Comparison of ENCODE assay signal across 8 cellular contexts in genomic region chr12:49121047-49121696, GRCh38. TPM values are rescaled to one million over a fixed set of nuclear protein-coding genes. Genes with fewer than 3 reads are reported as not detected.
DNase-seq lines count a peak whose midpoint lies in the region; ATAC-seq, FAIRE-seq and TF ChIP-seq lines count a peak whose summit lies in the region.

No MANE protein-coding gene starts in this region.

- no peaks in the 10 kb centered on the region for H3K36me3 Mint-ChIP-seq in activated CD4-positive, alpha-beta memory T cell treated with anti-CD3 and anti-CD28 coated beads for 36 hours

- no peaks in the 10 kb centered on the region for H4K20me1 ChIP-seq in OCI-LY7 (ENCODE audit: insufficient read depth, low read length)
- H4K20me1 ChIP-seq in endothelial cell of umbilical vein (replicated peaks; ENCODE audit: control insufficient read depth, extremely low read depth, insufficient read depth, low read length): no peaks in the 10 kb centered on the region

- no TSS peak for BruUV-seq in OCI-LY7 (replicated peaks; lab: Mats Ljungman, UMichigan)
- BruUV-seq in endothelial cell of umbilical vein (replicated peaks; lab: Mats Ljungman, UMichigan): no TSS peak

- H3K9ac ChIP-seq in endothelial cell of umbilical vein (replicated peaks; ENCODE audit: extremely low read depth, insufficient read depth, low read length): no peak overlapping the region

- H3K4me3 ChIP-seq in OCI-LY7 (ENCODE audit: low read depth, low read length, poor library complexity, severe bottlenecking): no peak overlapping the region
- H3K4me3 ChIP-seq in endothelial cell of umbilical vein (replicated peaks in 1 of 3; ENCODE audit: insufficient read depth in 1 of 3, low read depth in 1 of 3, low read length in 3 of 3): no peak overlapping the region

- H3K4me1 Mint-ChIP-seq in activated CD4-positive, alpha-beta memory T cell treated with anti-CD3 and anti-CD28 coated beads for 36 hours (ENCODE audit: low read depth): no peaks in the 10 kb centered on the region

- no peaks in the 10 kb centered on the region for H3K9me3 ChIP-seq in OCI-LY7 (ENCODE audit: low read length)
- H3K9me3 ChIP-seq in endothelial cell of umbilical vein (replicated peaks; ENCODE audit: control insufficient read depth, insufficient read depth, low read length): no peaks in the 10 kb centered on the region

- H3K27me3 Mint-ChIP-seq in activated CD4-positive, alpha-beta memory T cell treated with anti-CD3 and anti-CD28 coated beads for 36 hours: no peaks in the 10 kb centered on the region

- DNase-seq in NCI-H2029 (lab: John Stamatoyannopoulos, UW): peak; percentile 30
- no peak for DNase-seq in NCI-H2029 treated with DMSO at 0.1 percent for 48 hours (lab: John Stamatoyannopoulos, UW)
- DNase-seq in OCI-LY7 (ENCODE audit: low spot score): peak; percentile 26
- DNase-seq in endothelial cell of umbilical vein (ENCODE audit: low read depth, low spot score): peak; percentile 65
- peak; percentile 78 for DNase-seq in myocyte (ENCODE audit: low read depth)
- DNase-seq in activated CD4-positive, alpha-beta memory T cell treated with anti-CD3 and anti-CD28 coated beads for 36 hours: no peak
- DNase-seq in activated T-cell treated with anti-CD3 and anti-CD28 coated beads for 4 hours: no peak

- TF ChIP-seq CTCF in OCI-LY7 (conservative IDR thresholded peaks at IDR 0.05; ENCODE audit: low read length) (peak; percentile 62), endothelial cell of umbilical vein (IDR thresholded peaks at IDR 0.05; ENCODE audit: extremely low read depth in 1 of 2, insufficient read depth in 1 of 2, low read depth in 1 of 2, low read length in 2 of 2) (peak; percentile 64 to 67)

- FAIRE-seq in endothelial cell of umbilical vein (lab: Jason Lieb, UNC): peak; percentile 95

- H3K9me1 ChIP-seq in endothelial cell of umbilical vein (replicated peaks; ENCODE audit: control insufficient read depth, extremely low read depth, insufficient read depth, low read length): no peaks in the 10 kb centered on the region

- dilution Hi-C loops in endothelial cell of umbilical vein (cut with MboI; ENCODE audit: extremely low pct_ligation_motif_present, low sequenced_read_pairs): no loop called here

- CTCF ChIA-PET in OCI-LY7 (lab: Charles Lee; ENCODE audit: unreplicated experiment): no interaction called here
- CTCF ChIA-PET in endothelial cell of umbilical vein (lab: Charles Lee): interaction anchor here (0.6 to 9.1 kb wide), 28 partner anchors 9 to 133 kb away, joined by 3 to 248 read pairs (median 6); partner anchors contain the start of genes DHH, LMBR1L, PRKAG1 and RHEBL1
- CTCF ChIA-PET in activated CD4-positive, alpha-beta memory T cell treated with anti-CD3 and anti-CD28 coated beads for 36 hours (lab: Charles Lee): interaction anchor here (0.7 to 3.5 kb wide), 8 partner anchors 23 to 144 kb away, joined by 3 to 11 read pairs (median 4); no protein-coding TSS in a partner anchor

- H2AFZ ChIP-seq in OCI-LY7 (ENCODE audit: low read length) (no peak overlapping the region), endothelial cell of umbilical vein (ENCODE audit: low read depth, low read length) (no peak overlapping the region)

- no peaks in the 10 kb centered on the region for H3K9me3 Mint-ChIP-seq in activated CD4-positive, alpha-beta memory T cell treated with anti-CD3 and anti-CD28 coated beads for 36 hours

- H3K4me2 ChIP-seq in OCI-LY7 (ENCODE audit: low read length): no peak overlapping the region
- no peak overlapping the region for H3K4me2 ChIP-seq in endothelial cell of umbilical vein (ENCODE audit: insufficient read depth, low read length)

- H3K27ac ChIP-seq in OCI-LY7 (ENCODE audit: low read depth, low read length, poor library complexity, severe bottlenecking) (no peak overlapping the region), endothelial cell of umbilical vein (ENCODE audit: insufficient read depth, low read depth, low read length) (no peak overlapping the region)

- intact Hi-C loops in OCI-LY7 (cut with micrococcal nuclease; ENCODE audit: unreplicated experiment) (loop anchor here (1.0 kb wide), 1 partner anchor 33 kb away; no protein-coding TSS in a partner anchor), endothelial cell of umbilical vein (cut with micrococcal nuclease) (loop anchor here (1.0 kb wide), 3 partner anchors 33 to 125 kb away; no protein-coding TSS in a partner anchor)
- intact Hi-C loops in activated CD4-positive, alpha-beta memory T cell treated with anti-CD3 and anti-CD28 coated beads for 36 hours (cut with micrococcal nuclease): loop anchor here (5.0 kb wide), 1 partner anchor 34 kb away; no protein-coding TSS in a partner anchor

- H3K9me2 ChIP-seq in OCI-LY7 (ENCODE audit: insufficient read depth, low read length): no peaks in the 10 kb centered on the region

- 0 out of 2 replicates have a peak, but pooled peaks cover 7% of the 10 kb centered on the region for H3K36me3 ChIP-seq in OCI-LY7 (ENCODE audit: insufficient read depth, low read length)
- no peaks in the 10 kb centered on the region for H3K36me3 ChIP-seq in endothelial cell of umbilical vein (ENCODE audit: control insufficient read depth in 2 of 2, extremely low read depth in 1 of 2, insufficient read depth in 2 of 2, low read length in 2 of 2)

- no peak overlapping the region for H3K27ac Mint-ChIP-seq in activated CD4-positive, alpha-beta memory T cell treated with anti-CD3 and anti-CD28 coated beads for 36 hours

- ATAC-seq in HG03520 (IDR thresholded peaks at IDR 0.05; ENCODE audit: unreplicated experiment): no peak

- H3K4me1 ChIP-seq in OCI-LY7 (ENCODE audit: insufficient read depth, low read length, poor library complexity, severe bottlenecking): no peaks in the 10 kb centered on the region
- H3K4me1 ChIP-seq in endothelial cell of umbilical vein (ENCODE audit: control insufficient read depth, extremely low read depth, insufficient read depth, low read length): no peaks in the 10 kb centered on the region

- H3K27me3 ChIP-seq in endothelial cell of umbilical vein (ENCODE audit: control insufficient read depth in 2 of 2, insufficient read depth in 2 of 2, low read length in 2 of 2): no peaks in the 10 kb centered on the region

- TF ChIP-seq POLR2A in endothelial cell of umbilical vein (IDR thresholded peaks at IDR 0.05; ENCODE audit: low read depth, low read length): no peak

- no peak overlapping the region for H3K4me3 Mint-ChIP-seq in activated CD4-positive, alpha-beta memory T cell treated with anti-CD3 and anti-CD28 coated beads for 36 hours

- POLR2A ChIA-PET in OCI-LY7 (lab: Charles Lee) (interaction anchor here (0.7 to 1.2 kb wide), 2 partner anchors 9 to 69 kb away, joined by 3 to 4 read pairs; no protein-coding TSS in a partner anchor), endothelial cell of umbilical vein (lab: Charles Lee) (interaction anchor here (0.7 to 1.1 kb wide), 4 partner anchors 10 to 58 kb away, joined by 3 to 8 read pairs (median 3); partner anchors contain the start of gene TUBA1B)
- POLR2A ChIA-PET in activated CD4-positive, alpha-beta memory T cell treated with anti-CD3 and anti-CD28 coated beads for 36 hours (lab: Charles Lee): interaction anchor here (1.0 kb wide), 1 partner anchor 9 kb away, joined by 4 read pairs; no protein-coding TSS in a partner anchor

- H3K79me2 ChIP-seq in OCI-LY7 (ENCODE audit: insufficient read depth, low read depth, low read length) (no peaks in the 10 kb centered on the region), endothelial cell of umbilical vein (ENCODE audit: control insufficient read depth, insufficient read depth, low read length) (no peaks in the 10 kb centered on the region)

RNA-seq across cellular contexts. Expression of gene TUBA1B, which starts 10.0 kb away (rescaled TPM):
- 3,393 and 3,539 TPM in 2 replicates for total RNA-seq in OCI-LY7 (2014; rRNA removed; shearing (Covaris generic))
- total RNA-seq in OCI-LY7 (2022): 2,079 and 2,137 TPM in 2 replicates
- 2,228 and 2,245 TPM in 2 replicates for total RNA-seq in endothelial cell of umbilical vein
- polyA plus RNA-seq in endothelial cell of umbilical vein: 5,362 and 5,535 TPM in 2 replicates
- 3,501 and 4,863 TPM in 2 replicates for polyA plus RNA-seq in endothelial cell of umbilical vein (2011; cell fraction: cytosol; rRNA removed)
- 1,748 and 1,873 TPM in 2 replicates for polyA plus RNA-seq in endothelial cell of umbilical vein (2011; cell fraction: nucleus; rRNA removed)
- 1,739 and 2,630 TPM in 2 replicates for polyA plus RNA-seq in endothelial cell of umbilical vein (2012)
- 3,873 and 4,381 TPM in 2 replicates for polyA minus RNA-seq in endothelial cell of umbilical vein
- polyA minus RNA-seq in endothelial cell of umbilical vein (2011; cell fraction: cytosol; rRNA and poly(A)+ RNA removed): 1,513 TPM
- polyA minus RNA-seq in endothelial cell of umbilical vein (2011; cell fraction: nucleus; rRNA and poly(A)+ RNA removed): 672 and 794 TPM in 2 replicates
- total RNA-seq in myocyte: 1,860 and 2,094 TPM in 2 replicates
- polyA plus RNA-seq in myocyte (2012): 1,240 TPM
- total RNA-seq in activated CD4-positive, alpha-beta memory T cell treated with anti-CD3 and anti-CD28 coated beads for 36 hours: 1,000 to 10,000 TPM; 2,573 to 2,575 TPM

RNA-seq across cellular contexts. Expression of gene LMBR1L, which starts 10.5 kb away (rescaled TPM):
- total RNA-seq in OCI-LY7 (2014; rRNA removed; shearing (Covaris generic)): 26.8 and 37.2 TPM in 2 replicates
- 43.6 and 48.1 TPM in 2 replicates for total RNA-seq in OCI-LY7 (2022)
- 92.8 and 106 TPM in 2 replicates for total RNA-seq in endothelial cell of umbilical vein
- polyA plus RNA-seq in endothelial cell of umbilical vein: 78.3 and 99.1 TPM in 2 replicates
- 41.6 and 57.0 TPM in 2 replicates for polyA plus RNA-seq in endothelial cell of umbilical vein (2011; cell fraction: cytosol; rRNA removed)
- 340 and 481 TPM in 2 replicates for polyA plus RNA-seq in endothelial cell of umbilical vein (2011; cell fraction: nucleus; rRNA removed)
- polyA plus RNA-seq in endothelial cell of umbilical vein (2012): 78.3 and 84.6 TPM in 2 replicates
- 172 and 185 TPM in 2 replicates for polyA minus RNA-seq in endothelial cell of umbilical vein
- 5.4 TPM for polyA minus RNA-seq in endothelial cell of umbilical vein (2011; cell fraction: cytosol; rRNA and poly(A)+ RNA removed)
- polyA minus RNA-seq in endothelial cell of umbilical vein (2011; cell fraction: nucleus; rRNA and poly(A)+ RNA removed): 110 and 154 TPM in 2 replicates
- 27.0 and 27.5 TPM in 2 replicates for total RNA-seq in myocyte
- polyA plus RNA-seq in myocyte (2012): 33.6 TPM
- 10 to 100 TPM; 55.0 to 59.1 TPM for total RNA-seq in activated CD4-positive, alpha-beta memory T cell treated with anti-CD3 and anti-CD28 coated beads for 36 hours

RNA-seq across cellular contexts. Expression of gene DHH, which starts 26.6 kb away (rescaled TPM):
- 0.06 TPM in 1 of 2 replicates, not detected in the other for total RNA-seq in OCI-LY7 (2014; rRNA removed; shearing (Covaris generic))
- total RNA-seq in OCI-LY7 (2022) (0.17 and 0.31 TPM in 2 replicates), endothelial cell of umbilical vein (3.3 and 3.9 TPM in 2 replicates), myocyte (0.21 and 0.27 TPM in 2 replicates)
- polyA plus RNA-seq in endothelial cell of umbilical vein: 2.9 and 4.2 TPM in 2 replicates
- polyA plus RNA-seq in endothelial cell of umbilical vein (2011; cell fraction: cytosol; rRNA removed): 1.7 and 3.0 TPM in 2 replicates
- 1.4 and 1.8 TPM in 2 replicates for polyA plus RNA-seq in endothelial cell of umbilical vein (2011; cell fraction: nucleus; rRNA removed)
- polyA plus RNA-seq in endothelial cell of umbilical vein (2012): 1.7 and 2.6 TPM in 2 replicates
- 1.5 and 3.0 TPM in 2 replicates for polyA minus RNA-seq in endothelial cell of umbilical vein
- not detected for polyA minus RNA-seq in endothelial cell of umbilical vein (2011; cell fraction: cytosol; rRNA and poly(A)+ RNA removed)
- polyA minus RNA-seq in endothelial cell of umbilical vein (2011; cell fraction: nucleus; rRNA and poly(A)+ RNA removed): 1.3 and 1.5 TPM in 2 replicates
- polyA plus RNA-seq in myocyte (2012): 0.05 TPM
- not detected for total RNA-seq in activated CD4-positive, alpha-beta memory T cell treated with anti-CD3 and anti-CD28 coated beads for 36 hours

RNA-seq across cellular contexts. Expression of gene RHEBL1, which starts 51.4 kb away (rescaled TPM):
- total RNA-seq in OCI-LY7 (2014; rRNA removed; shearing (Covaris generic)): 3.0 and 3.7 TPM in 2 replicates
- total RNA-seq in OCI-LY7 (2022): 3.1 and 3.4 TPM in 2 replicates
- total RNA-seq in endothelial cell of umbilical vein: 2.3 and 2.6 TPM in 2 replicates
- polyA plus RNA-seq in endothelial cell of umbilical vein: 2.2 and 2.7 TPM in 2 replicates
- 1.7 and 2.1 TPM in 2 replicates for polyA plus RNA-seq in endothelial cell of umbilical vein (2011; cell fraction: cytosol; rRNA removed)
- 1.6 and 2.2 TPM in 2 replicates for polyA plus RNA-seq in endothelial cell of umbilical vein (2011; cell fraction: nucleus; rRNA removed)
- polyA plus RNA-seq in endothelial cell of umbilical vein (2012): 2.0 and 2.6 TPM in 2 replicates
- 1.5 TPM in 1 of 2 replicates, not detected in the other for polyA minus RNA-seq in endothelial cell of umbilical vein
- 2.7 TPM for polyA minus RNA-seq in endothelial cell of umbilical vein (2011; cell fraction: cytosol; rRNA and poly(A)+ RNA removed)
- 0.63 TPM in 1 of 2 replicates, not detected in the other for polyA minus RNA-seq in endothelial cell of umbilical vein (2011; cell fraction: nucleus; rRNA and poly(A)+ RNA removed)
- 1.2 TPM in 1 of 2 replicates, not detected in the other for total RNA-seq in myocyte
- 1.2 TPM for polyA plus RNA-seq in myocyte (2012)
- 10 to 100 TPM; 15.6 to 16.1 TPM for total RNA-seq in activated CD4-positive, alpha-beta memory T cell treated with anti-CD3 and anti-CD28 coated beads for 36 hours

Comparison
In these comparisons a context has a peak if more than half of its experiments do, and no peak if none do; other contexts are left out.
1. DNase-seq: peak in NCI-H2029 (single experiment), OCI-LY7 (single experiment), endothelial cell of umbilical vein (single experiment) and myocyte (single experiment); none in NCI-H2029 treated with DMSO at 0.1 percent for 48 hours (single experiment), activated CD4-positive, alpha-beta memory T cell treated with anti-CD3 and anti-CD28 coated beads for 36 hours (single experiment) and activated T-cell treated with anti-CD3 and anti-CD28 coated beads for 4 hours (single experiment).